11 cellular contexts compared by ENCODE assay signal in the genomic region with DNA sequence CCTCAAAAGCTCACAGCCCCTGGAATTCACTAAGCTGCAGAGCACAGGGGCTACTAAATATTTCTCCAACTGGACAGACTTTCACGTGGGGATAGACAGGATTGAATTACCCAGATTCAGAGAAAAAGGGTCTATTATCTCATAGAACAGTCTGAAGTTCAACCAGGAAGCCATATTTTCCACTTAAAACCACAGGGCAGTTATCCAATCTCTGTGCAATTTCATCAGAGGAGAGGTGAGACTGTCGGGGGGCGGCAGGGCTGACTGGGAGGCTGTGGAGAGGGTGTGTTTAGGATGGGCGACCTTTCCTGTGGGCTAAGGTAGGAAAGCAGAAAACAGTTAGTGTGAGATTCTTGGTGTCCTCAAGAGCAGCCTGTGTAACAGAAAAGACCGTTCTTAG.
DNase-seq lines count a peak whose midpoint lies in the region; ATAC-seq, FAIRE-seq and TF ChIP-seq lines count a peak whose summit lies in the region.
"Had no signal": no experiment of that assay in that cellular context is flagged by ENCODE, and none has a peak within 500 bp of the region (broad histone marks: within the 10 kb centered on the region; RNA-seq: fewer than 3 reads in every experiment).

No MANE protein-coding gene starts in this region.

- H3K27me3 Mint-ChIP-seq in GM23338 (ENCODE audit: insufficient read depth, low read depth, poor library complexity), result peaks cover 5% of the 10 kb centered on the region

- 0 out of 2 replicates have a peak, but pooled peaks cover 3% of the 10 kb centered on the region for H3K9me2 ChIP-seq in GM23338 (ENCODE audit: insufficient read depth)

- peaks cover 7% of the 10 kb centered on the region for H3K9me3 Mint-ChIP-seq in GM23338

- H3K4me3 Mint-ChIP-seq in GM23338, result no peak overlapping the region

- H3K36me3 ChIP-seq in GM23338 (ENCODE audit: insufficient read depth), result no peaks in the 10 kb centered on the region
- no peaks in the 10 kb centered on the region for H3K36me3 ChIP-seq in adipocyte (ENCODE audit: control insufficient read depth, insufficient read depth, low read length, severe bottlenecking)
- no peaks in the 10 kb centered on the region for H3K36me3 ChIP-seq in keratinocyte (ENCODE audit: control insufficient read depth in 2 of 2, extremely low read depth in 1 of 2, insufficient read depth in 2 of 2, low read length in 2 of 2)
- no peaks in the 10 kb centered on the region for H3K36me3 ChIP-seq in stomach
- H3K36me3 ChIP-seq: adrenal gland had no signal

- 56 to 72% (median 64%) methylated on average over 5 of the region's 5 CpGs for WGBS in stomach, 5 donors

- peak; percentile 32 for FAIRE-seq in keratinocyte (lab: Jason Lieb, UNC)

- H3K79me2 ChIP-seq in GM23338 (replicated peaks; ENCODE audit: insufficient read depth) (no peaks in the 10 kb centered on the region), keratinocyte (ENCODE audit: control insufficient read depth, insufficient read depth, low read length) (no peaks in the 10 kb centered on the region)

- H3K4me3 ChIP-seq in GM23338 (no peak overlapping the region), adipocyte (ENCODE audit: low read length) (peak overlapping the region; percentile 57), keratinocyte (ENCODE audit: control insufficient read depth in 2 of 3, extremely low read depth in 1 of 3, insufficient read depth in 2 of 3, low read depth in 1 of 3, low read length in 3 of 3) (peak overlapping the region in 1 of 3 experiments; percentile 14), stomach (no peak overlapping the region)
- H3K4me3 ChIP-seq: adrenal gland had no signal

- H3K4me1 ChIP-seq in GM23338 (ENCODE audit: insufficient read depth) (no peaks in the 10 kb centered on the region), adipocyte (ENCODE audit: control insufficient read depth, insufficient read depth, low read length) (peaks cover 24% of the 10 kb centered on the region), keratinocyte (ENCODE audit: control insufficient read depth, extremely low read depth, insufficient read depth, low read length) (peaks cover 45% of the 10 kb centered on the region), stomach (peaks cover 0 to 14% (median under 1%) of the 10 kb centered on the region in 4 donors)
- H3K4me1 ChIP-seq: adrenal gland had no signal

- TF ChIP-seq CTCF in GM23338 (conservative IDR thresholded peaks at IDR 0.05; ENCODE audit: low read depth in 2 of 2) (no peak), keratinocyte (optimal IDR thresholded peaks at IDR 0.05 in 1 of 3, IDR thresholded peaks at IDR 0.05 in 1 of 3, conservative IDR thresholded peaks at IDR 0.05 in 1 of 3; ENCODE audit: extremely low read depth in 1 of 3, insufficient read depth in 2 of 3, low read length in 3 of 3) (no peak), stomach (IDR thresholded peaks at IDR 0.05) (no peak)

- H3K36me3 Mint-ChIP-seq in GM23338 (ENCODE audit: low read depth), result peaks cover 3% of the 10 kb centered on the region; the same call in 1 of the 3 replicates

- no peak for TF ChIP-seq POLR2A in stomach (IDR thresholded peaks at IDR 0.05)

- ATAC-seq in GM23338, result no peak
- ATAC-seq in HG03159 (IDR thresholded peaks at IDR 0.05; ENCODE audit: unreplicated experiment), result no peak

- H3K27ac ChIP-seq in GM23338 (ENCODE audit: low read depth) (no peak overlapping the region), keratinocyte (ENCODE audit: control insufficient read depth, insufficient read depth, low read length) (peak overlapping the region; percentile 98), stomach (peak overlapping the region in 4 of 5 donors; percentile 55 to 69 (median 57))

- no peak for TF ChIP-seq EP300 in stomach (IDR thresholded peaks at IDR 0.05)

- peaks cover 6% of the 10 kb centered on the region for H3K9me3 ChIP-seq in adipocyte (ENCODE audit: control insufficient read depth, low read length)
- peaks cover 2% of the 10 kb centered on the region for H3K9me3 ChIP-seq in keratinocyte (ENCODE audit: control insufficient read depth, low read depth, low read length)
- H3K9me3 ChIP-seq in stomach, result peaks cover 0 to 7% (median 0%) of the 10 kb centered on the region in 4 donors
- H3K9me3 ChIP-seq: adrenal gland had no signal

- H4K20me1 ChIP-seq in GM23338 (replicated peaks; ENCODE audit: insufficient read depth), result no peaks in the 10 kb centered on the region
- no peaks in the 10 kb centered on the region for H4K20me1 ChIP-seq in keratinocyte (ENCODE audit: control insufficient read depth, extremely low read depth, insufficient read depth, low read length)

- no peak for DNase-seq in GM23338 (ENCODE audit: low spot score)
- peak; percentile 52 for DNase-seq in adipocyte (ENCODE audit: low read depth)
- DNase-seq in keratinocyte (ENCODE audit: low read depth, low spot score), result no peak
- no peak for DNase-seq in stomach
- no peak for DNase-seq in NCI-H146 treated with DMSO at 0.1 percent for 48 hours (lab: John Stamatoyannopoulos, UW; ENCODE audit: unreplicated experiment)
- no peak for DNase-seq in cerebellum (ENCODE audit: low spot score)
- no peak for DNase-seq in occipital lobe (lab: John Stamatoyannopoulos, UW)
- DNase-seq: activated CD8-positive, alpha-beta memory T cell treated with anti-CD3 and anti-CD28 coated beads for 24 hours; NCI-H524 treated with DMSO at 0.1 percent for 48 hours had no signal

- intact Hi-C loops in stomach (cut with DNase I; ENCODE audit: low total_unique reads), result no loop called here

- peak overlapping the region; percentile 73 for H3K9ac ChIP-seq in adipocyte (ENCODE audit: low read length)
- peak overlapping the region; percentile 82 for H3K9ac ChIP-seq in keratinocyte (ENCODE audit: control insufficient read depth, extremely low read depth, insufficient read depth, low read length)

- H3K9me1 ChIP-seq in keratinocyte (ENCODE audit: control insufficient read depth, extremely low read depth, insufficient read depth, low read length), result no peaks in the 10 kb centered on the region

- H3K4me2 ChIP-seq in GM23338, result no peak overlapping the region
- H3K4me2 ChIP-seq in keratinocyte (ENCODE audit: control insufficient read depth, extremely low read depth, insufficient read depth, low read depth, low read length), result peak overlapping the region; percentile 60

- H3K4me1 Mint-ChIP-seq in GM23338, result no peaks in the 10 kb centered on the region

- H2AFZ ChIP-seq in GM23338 (peak overlapping the region; percentile 59), keratinocyte (ENCODE audit: control insufficient read depth, low read length) (no peak overlapping the region)

- no peaks in the 10 kb centered on the region for H3K27me3 ChIP-seq in GM23338 (ENCODE audit: insufficient read depth)
- H3K27me3 ChIP-seq in adipocyte (replicated peaks; ENCODE audit: control insufficient read depth, insufficient read depth, low read length), result no peaks in the 10 kb centered on the region
- no peaks in the 10 kb centered on the region for H3K27me3 ChIP-seq in keratinocyte (ENCODE audit: control insufficient read depth, extremely low read depth, insufficient read depth, low read length)
- no peaks in the 10 kb centered on the region for H3K27me3 ChIP-seq in stomach
- H3K27me3 ChIP-seq: adrenal gland had no signal

- no peak overlapping the region for H3K27ac Mint-ChIP-seq in GM23338

- no peaks in the 10 kb centered on the region for H3F3A ChIP-seq in GM23338 (replicated peaks; ENCODE audit: low read depth)

- dilution Hi-C loops in keratinocyte (cut with MboI; ENCODE audit: extremely low pct_ligation_motif_present, low sequenced_read_pairs), result no loop called here

TF ChIP-seq in GM23338, 12 proteins besides CTCF, POLR2A, EP300 and RAD21 (continues in another document):
- no peak for TF ChIP-seq STAT1 (IDR thresholded peaks at IDR 0.05; ENCODE audit: unreplicated experiment)
